ENCODE assay signal across 31 cellular contexts in genomic region chr4:167339781-167340180, GRCh38.
"Had no signal": no experiment of that assay in that cellular context is flagged by ENCODE, and none has a peak within 500 bp of the region (broad histone marks: within the 10 kb centered on the region; RNA-seq: fewer than 3 reads in every experiment).

No MANE protein-coding gene starts in this region.

- H3K4me3 ChIP-seq: adrenal gland, ascending aorta, breast epithelium, esophagus squamous epithelium, gastroesophageal sphincter had no signal

- H3K4me1 Mint-ChIP-seq: activated CD4-positive, alpha-beta memory T cell treated with anti-CD3 and anti-CD28 coated beads, Interleukin-2, amount 10 ng/mL, durations not matched to agents 7 days and 5 days; activated CD4-positive, alpha-beta T cell treated with anti-CD3 and anti-CD28 coated beads for 36 hours; activated CD4-positive, alpha-beta T cell treated with anti-CD3 and anti-CD28 coated beads, Interleukin-2, amount 10 ng/mL, durations not matched to agents 24 days and 14 days; brain; central memory CD8-positive, alpha-beta T cell had no signal

- ATAC-seq: activated CD4-positive, alpha-beta T cell treated with anti-CD3 and anti-CD28 coated beads for 36 hours; activated T-cell treated with anti-CD3 and anti-CD28 coated beads, Interleukin-2, amount 50 U/mL, for 72 hours; foreskin keratinocyte; gastroesophageal sphincter had no signal

- H3K27ac ChIP-seq: adrenal gland, ascending aorta, breast epithelium, epithelial cell of prostate, esophagus squamous epithelium, foreskin keratinocyte, gastroesophageal sphincter had no signal

- H3K9me3 ChIP-seq: adrenal gland, ascending aorta, esophagus squamous epithelium had no signal

- H3K4me3 Mint-ChIP-seq: activated CD4-positive, alpha-beta memory T cell treated with anti-CD3 and anti-CD28 coated beads, Interleukin-2, amount 10 ng/mL, durations not matched to agents 7 days and 5 days; activated CD4-positive, alpha-beta T cell treated with anti-CD3 and anti-CD28 coated beads for 36 hours; activated CD4-positive, alpha-beta T cell treated with anti-CD3 and anti-CD28 coated beads, Interleukin-2, amount 10 ng/mL, durations not matched to agents 24 days and 14 days; activated naive CD8-positive, alpha-beta T cell; activated T-cell treated with anti-CD3 and anti-CD28 coated beads, Interleukin-2, amount 50 U/mL, for 24 hours; activated T-cell treated with anti-CD3 and anti-CD28 coated beads, Interleukin-2, amount 50 U/mL, for 72 hours; brain; central memory CD8-positive, alpha-beta T cell had no signal

- H3K36me3 Mint-ChIP-seq: activated naive CD8-positive, alpha-beta T cell; brain had no signal

- H3K27me3 ChIP-seq: adrenal gland, ascending aorta, breast epithelium, esophagus squamous epithelium, foreskin keratinocyte, gastroesophageal sphincter had no signal

- H3K27me3 Mint-ChIP-seq: activated CD4-positive, alpha-beta memory T cell treated with anti-CD3 and anti-CD28 coated beads, Interleukin-2, amount 10 ng/mL, durations not matched to agents 7 days and 5 days; activated CD4-positive, alpha-beta T cell treated with anti-CD3 and anti-CD28 coated beads for 36 hours; activated CD4-positive, alpha-beta T cell treated with anti-CD3 and anti-CD28 coated beads, Interleukin-2, amount 10 ng/mL, durations not matched to agents 24 days and 14 days; activated naive CD8-positive, alpha-beta T cell; activated T-cell treated with anti-CD3 and anti-CD28 coated beads, Interleukin-2, amount 50 U/mL, for 24 hours; brain; central memory CD8-positive, alpha-beta T cell had no signal

- H3K27ac Mint-ChIP-seq: activated CD4-positive, alpha-beta memory T cell treated with anti-CD3 and anti-CD28 coated beads, Interleukin-2, amount 10 ng/mL, durations not matched to agents 7 days and 5 days; activated CD4-positive, alpha-beta T cell treated with anti-CD3 and anti-CD28 coated beads for 36 hours; activated CD4-positive, alpha-beta T cell treated with anti-CD3 and anti-CD28 coated beads, Interleukin-2, amount 10 ng/mL, durations not matched to agents 24 days and 14 days; activated naive CD8-positive, alpha-beta T cell; activated T-cell treated with anti-CD3 and anti-CD28 coated beads, Interleukin-2, amount 50 U/mL, for 24 hours; activated T-cell treated with anti-CD3 and anti-CD28 coated beads, Interleukin-2, amount 50 U/mL, for 72 hours; brain had no signal

- FAIRE-seq: colon, endometrium, endothelial cell of umbilical vein had no signal

- H3K36me3 ChIP-seq: adrenal gland, ascending aorta, breast epithelium, esophagus squamous epithelium, gastroesophageal sphincter had no signal

- H3K4me1 ChIP-seq: adrenal gland, ascending aorta, breast epithelium, esophagus squamous epithelium, foreskin keratinocyte, gastroesophageal sphincter had no signal

- DNase-seq: activated CD4-positive, alpha-beta memory T cell treated with anti-CD3 and anti-CD28 coated beads, Interleukin-2, amount 10 ng/mL, durations not matched to agents 7 days and 5 days; activated CD4-positive, alpha-beta T cell treated with anti-CD3 and anti-CD28 coated beads for 36 hours; activated CD4-positive, alpha-beta T cell treated with anti-CD3 and anti-CD28 coated beads, Interleukin-2, amount 10 ng/mL, durations not matched to agents 24 days and 14 days; activated CD4-positive, alpha-beta T cell treated with anti-CD3 and anti-CD28 coated beads, Interleukin-2, amount 50 U/mL, for 4 hours; activated CD4-positive, CD25-positive, alpha-beta regulatory T cell; activated CD4-positive, CD25-positive, alpha-beta regulatory T cell treated with anti-CD3 and anti-CD28 coated beads, Interleukin-2, amount 50 U/mL, for 72 hours; activated CD8-positive, alpha-beta memory T cell treated with anti-CD3 and anti-CD28 coated beads, Interleukin-2, amount 50 U/mL, for 48 hours; activated gamma-delta T cell treated with Interleukin-2 at 50 U/mL for 16 hours; activated naive CD4-positive, alpha-beta T cell treated with anti-CD3 and anti-CD28 coated beads, Interleukin-2, amount 50 U/mL, for 16 hours; activated naive CD4-positive, alpha-beta T cell treated with Interleukin-2 at 50 U/mL for 16 hours; activated T-cell treated with anti-CD3 and anti-CD28 coated beads for 4 hours; activated T-cell treated with anti-CD3 and anti-CD28 coated beads, Interleukin-2, amount 50 U/mL, for 24 hours; activated T-cell treated with anti-CD3 and anti-CD28 coated beads, Interleukin-2, amount 50 U/mL, for 72 hours; adrenal gland; cortex of kidney; effector CD8-positive, alpha-beta T cell; esophagus squamous epithelium; foreskin keratinocyte; head of caudate nucleus; hippocampal formation; T-helper 2 cell had no signal

- H3K9me3 Mint-ChIP-seq: activated CD4-positive, alpha-beta T cell treated with anti-CD3 and anti-CD28 coated beads, Interleukin-2, amount 10 ng/mL, durations not matched to agents 24 days and 14 days had no signal
